ENCODE assay signal across 9 cellular contexts in genomic region chr1:150514913-150515327, GRCh38. TPM values are rescaled to one million over a fixed set of nuclear protein-coding genes. Genes with fewer than 3 reads are reported as not detected.
A peak's percentile ranks its signal among the peaks of the same experiment; 100 is the strongest.
DNase-seq lines count a peak whose midpoint lies in the region; ATAC-seq, FAIRE-seq and TF ChIP-seq lines count a peak whose summit lies in the region.
"Had no signal": no experiment of that assay in that cellular context is flagged by ENCODE, and none has a peak within 500 bp of the region (broad histone marks: within the 10 kb centered on the region; RNA-seq: fewer than 3 reads in every experiment).

No MANE protein-coding gene starts in this region.

- H3K79me2 ChIP-seq in keratinocyte (ENCODE audit: control insufficient read depth, insufficient read depth, low read length), result no peaks in the 10 kb centered on the region

- DNase-seq in T-helper 1 cell, result no peak
- DNase-seq in activated naive CD8-positive, alpha-beta T cell treated with anti-CD3 and anti-CD28 coated beads for 36 hours, result no peak
- DNase-seq in keratinocyte (ENCODE audit: low read depth, low spot score), result no peak
- no peak for DNase-seq in testis
- no peak for DNase-seq in NCI-H2227 (lab: John Stamatoyannopoulos, UW; ENCODE audit: unreplicated experiment)

- TF ChIP-seq CTCF in keratinocyte (optimal IDR thresholded peaks at IDR 0.05 in 1 of 3, IDR thresholded peaks at IDR 0.05 in 1 of 3, conservative IDR thresholded peaks at IDR 0.05 in 1 of 3; ENCODE audit: extremely low read depth in 1 of 3, insufficient read depth in 2 of 3, low read length in 3 of 3) (no peak), testis (IDR thresholded peaks at IDR 0.05) (no peak)

- intact Hi-C loops in testis (cut with DNase I; ENCODE audit: low total_unique reads), result no loop called here

- H3K27ac ChIP-seq in keratinocyte (ENCODE audit: control insufficient read depth, insufficient read depth, low read length), result peak overlapping the region; percentile 66
- peak overlapping the region; percentile 79 to 86 for H3K27ac ChIP-seq in testis

- H3K27me3 ChIP-seq in keratinocyte (ENCODE audit: control insufficient read depth, extremely low read depth, insufficient read depth, low read length) (no peaks in the 10 kb centered on the region), testis (no peaks in the 10 kb centered on the region)

- H3K36me3 ChIP-seq in keratinocyte (ENCODE audit: control insufficient read depth in 2 of 2, extremely low read depth in 1 of 2, insufficient read depth in 2 of 2, low read length in 2 of 2) (peaks cover 9 to 17% of the 10 kb centered on the region in 2 experiments), testis (ENCODE audit: low read depth, missing control alignments) (no peaks in the 10 kb centered on the region)

- peak overlapping the region; percentile 6 for H3K27ac Mint-ChIP-seq in T-helper 1 cell treated with Interleukin-12 subunit alpha and Interleukin-12 subunit beta and Interleukin-4 antibody, amounts not matched to agents 30 μg/mL and 1 μg/mL, for 36 hours
- H3K27ac Mint-ChIP-seq in activated naive CD8-positive, alpha-beta T cell treated with anti-CD3 and anti-CD28 coated beads for 36 hours, result no peak overlapping the region

- no peak for TF ChIP-seq POLR2A in testis (IDR thresholded peaks at IDR 0.05)

- peak overlapping the region; percentile 92 for H3K4me3 Mint-ChIP-seq in T-helper 1 cell treated with Interleukin-12 subunit alpha and Interleukin-12 subunit beta and Interleukin-4 antibody, amounts not matched to agents 30 μg/mL and 1 μg/mL, for 36 hours
- H3K4me3 Mint-ChIP-seq in activated naive CD8-positive, alpha-beta T cell treated with anti-CD3 and anti-CD28 coated beads for 36 hours, result peak overlapping the region; percentile 84

- H3K36me3 Mint-ChIP-seq in T-helper 1 cell treated with Interleukin-12 subunit alpha and Interleukin-12 subunit beta and Interleukin-4 antibody, amounts not matched to agents 30 μg/mL and 1 μg/mL, for 36 hours (ENCODE audit: low read depth), result peaks cover 3% of the 10 kb centered on the region
- H3K36me3 Mint-ChIP-seq in activated naive CD8-positive, alpha-beta T cell treated with anti-CD3 and anti-CD28 coated beads for 36 hours, result no peaks in the 10 kb centered on the region

- peak overlapping the region; percentile 78 for H3K4me2 ChIP-seq in keratinocyte (ENCODE audit: control insufficient read depth, extremely low read depth, insufficient read depth, low read depth, low read length)

- H3K9me3 ChIP-seq in keratinocyte (ENCODE audit: control insufficient read depth, low read depth, low read length) (no peaks in the 10 kb centered on the region), testis (no peaks in the 10 kb centered on the region)

- dilution Hi-C loops in keratinocyte (cut with MboI; ENCODE audit: extremely low pct_ligation_motif_present, low sequenced_read_pairs), result no loop called here

- no peaks in the 10 kb centered on the region for H4K20me1 ChIP-seq in keratinocyte (ENCODE audit: control insufficient read depth, extremely low read depth, insufficient read depth, low read length)

- FAIRE-seq in keratinocyte (lab: Jason Lieb, UNC), result no peak

- H3K4me3 ChIP-seq in keratinocyte (ENCODE audit: control insufficient read depth in 2 of 3, extremely low read depth in 1 of 3, insufficient read depth in 2 of 3, low read depth in 1 of 3, low read length in 3 of 3) (peak overlapping the region; percentile 40 to 72 (median 45)), testis (peak overlapping the region; percentile 57 to 64)

- peaks cover 23% of the 10 kb centered on the region for H3K4me1 ChIP-seq in keratinocyte (ENCODE audit: control insufficient read depth, extremely low read depth, insufficient read depth, low read length)
- H3K4me1 ChIP-seq in testis, result peaks cover 5% of the 10 kb centered on the region

- H3K9ac ChIP-seq in keratinocyte (ENCODE audit: control insufficient read depth, extremely low read depth, insufficient read depth, low read length), result peak overlapping the region; percentile 67

- ATAC-seq in GM21367 (IDR thresholded peaks at IDR 0.05; ENCODE audit: unreplicated experiment), result no peak
- ATAC-seq in GM19035 (IDR thresholded peaks at IDR 0.05; ENCODE audit: unreplicated experiment), result no peak

- peak overlapping the region; percentile 85 for H2AFZ ChIP-seq in keratinocyte (ENCODE audit: control insufficient read depth, low read length)

- no peaks in the 10 kb centered on the region for H3K27me3 Mint-ChIP-seq in T-helper 1 cell treated with Interleukin-12 subunit alpha and Interleukin-12 subunit beta and Interleukin-4 antibody, amounts not matched to agents 30 μg/mL and 1 μg/mL, for 36 hours (ENCODE audit: low read depth)
- no peaks in the 10 kb centered on the region for H3K27me3 Mint-ChIP-seq in activated naive CD8-positive, alpha-beta T cell treated with anti-CD3 and anti-CD28 coated beads for 36 hours

- H3K9me1 ChIP-seq in keratinocyte (ENCODE audit: control insufficient read depth, extremely low read depth, insufficient read depth, low read length), result no peaks in the 10 kb centered on the region

- peaks cover 15% of the 10 kb centered on the region for H3K4me1 Mint-ChIP-seq in T-helper 1 cell treated with Interleukin-12 subunit alpha and Interleukin-12 subunit beta and Interleukin-4 antibody, amounts not matched to agents 30 μg/mL and 1 μg/mL, for 36 hours (ENCODE audit: low read depth)
- H3K4me1 Mint-ChIP-seq in activated naive CD8-positive, alpha-beta T cell treated with anti-CD3 and anti-CD28 coated beads for 36 hours, result peaks cover 12% of the 10 kb centered on the region

- 19 to 21% methylated on average over 21 of the region's 21 CpGs for WGBS in testis, 2 donors

- H3K9me3 Mint-ChIP-seq in T-helper 1 cell treated with Interleukin-12 subunit alpha and Interleukin-12 subunit beta and Interleukin-4 antibody, amounts not matched to agents 30 μg/mL and 1 μg/mL, for 36 hours, result no peaks in the 10 kb centered on the region
- no peaks in the 10 kb centered on the region for H3K9me3 Mint-ChIP-seq in activated naive CD8-positive, alpha-beta T cell treated with anti-CD3 and anti-CD28 coated beads for 36 hours

RNA-seq across cellular contexts. Expression of gene FALEC, which starts 0.6 kb away (rescaled TPM):
- not detected for total RNA-seq in activated naive CD8-positive, alpha-beta T cell treated with anti-CD3 and anti-CD28 coated beads for 36 hours
- polyA plus RNA-seq in keratinocyte, result 0.12 to 0.13 TPM in 2 of 3 replicates, not detected in the other
- polyA plus RNA-seq in keratinocyte (2011; ENCODE audit: low read depth), result 1.0 TPM
- not detected in 2 replicates for polyA plus RNA-seq in keratinocyte (2011; cell fraction: cytosol; rRNA removed)
- 0.29 TPM in 1 of 2 replicates, not detected in the other for polyA plus RNA-seq in keratinocyte (2011; cell fraction: nucleus; rRNA removed)
- not detected in 2 replicates for polyA plus RNA-seq in keratinocyte (2012; ENCODE audit: low replicate concordance)
- polyA minus RNA-seq in keratinocyte, result not detected in 3 replicates
- not detected for polyA minus RNA-seq in keratinocyte (2011; cell fraction: cytosol; rRNA and poly(A)+ RNA removed)
- polyA minus RNA-seq in keratinocyte (2011; cell fraction: nucleus; rRNA and poly(A)+ RNA removed), result not detected in 2 replicates
- total RNA-seq in testis, result 1 to 10 TPM in 1 of 2 donors, not detected in 1; 1.3 TPM
- not detected for polyA plus RNA-seq in testis (ENCODE audit: insufficient read depth, low read depth, low replicate concordance)

RNA-seq across cellular contexts. Expression of gene ECM1, which starts 7.0 kb away (rescaled TPM):
- total RNA-seq in activated naive CD8-positive, alpha-beta T cell treated with anti-CD3 and anti-CD28 coated beads for 36 hours, result under 1 TPM; 0.88 to 0.99 TPM
- 23.6 to 63.8 TPM (median 26.3 TPM) in 3 replicates for polyA plus RNA-seq in keratinocyte
- polyA plus RNA-seq in keratinocyte (2011; ENCODE audit: low read depth), result 36.6 TPM
- polyA plus RNA-seq in keratinocyte (2011; cell fraction: cytosol; rRNA removed), result 20.3 and 27.6 TPM in 2 replicates
- polyA plus RNA-seq in keratinocyte (2011; cell fraction: nucleus; rRNA removed), result 116 and 156 TPM in 2 replicates
- polyA plus RNA-seq in keratinocyte (2012; ENCODE audit: low replicate concordance), result 70.1 and 304 TPM in 2 replicates
- polyA minus RNA-seq in keratinocyte, result 28.0 to 109 TPM (median 28.7 TPM) in 3 replicates
- 24.2 TPM for polyA minus RNA-seq in keratinocyte (2011; cell fraction: cytosol; rRNA and poly(A)+ RNA removed)
- polyA minus RNA-seq in keratinocyte (2011; cell fraction: nucleus; rRNA and poly(A)+ RNA removed), result 82.8 and 93.0 TPM in 2 replicates
- 1 to 10 TPM; 4.6 to 5.0 TPM for total RNA-seq in testis
- 16.9 TPM for polyA plus RNA-seq in testis (ENCODE audit: insufficient read depth, low read depth, low replicate concordance)

RNA-seq across cellular contexts. Expression of gene TARS2, which starts 27.7 kb away (rescaled TPM):
- 10 to 100 TPM; 44.8 to 46.2 TPM for total RNA-seq in activated naive CD8-positive, alpha-beta T cell treated with anti-CD3 and anti-CD28 coated beads for 36 hours
- polyA plus RNA-seq in keratinocyte, result 26.6 to 37.5 TPM (median 28.4 TPM) in 3 replicates
- polyA plus RNA-seq in keratinocyte (2011; ENCODE audit: low read depth), result 34.6 TPM
- polyA plus RNA-seq in keratinocyte (2011; cell fraction: cytosol; rRNA removed), result 13.8 and 20.0 TPM in 2 replicates
- polyA plus RNA-seq in keratinocyte (2011; cell fraction: nucleus; rRNA removed), result 48.9 and 49.0 TPM in 2 replicates
- 24.2 and 26.7 TPM in 2 replicates for polyA plus RNA-seq in keratinocyte (2012; ENCODE audit: low replicate concordance)
- 26.9 to 60.2 TPM (median 37.6 TPM) in 3 replicates for polyA minus RNA-seq in keratinocyte
- polyA minus RNA-seq in keratinocyte (2011; cell fraction: cytosol; rRNA and poly(A)+ RNA removed), result 11.1 TPM
- 26.5 and 35.8 TPM in 2 replicates for polyA minus RNA-seq in keratinocyte (2011; cell fraction: nucleus; rRNA and poly(A)+ RNA removed)
- total RNA-seq in testis, result 10 to 100 TPM; 35.7 to 39.7 TPM
- 35.4 TPM for polyA plus RNA-seq in testis (ENCODE audit: insufficient read depth, low read depth, low replicate concordance)

RNA-seq across cellular contexts. Expression of gene ADAMTSL4, which starts 34.3 kb away (rescaled TPM):
- total RNA-seq in activated naive CD8-positive, alpha-beta T cell treated with anti-CD3 and anti-CD28 coated beads for 36 hours, result under 1 TPM; 0.06 to 0.10 TPM
- polyA plus RNA-seq in keratinocyte (7.0 to 22.8 TPM (median 7.0 TPM) in 3 replicates), testis (ENCODE audit: insufficient read depth, low read depth, low replicate concordance) (14.2 TPM)
- 29.1 TPM for polyA plus RNA-seq in keratinocyte (2011; ENCODE audit: low read depth)
- polyA plus RNA-seq in keratinocyte (2011; cell fraction: cytosol; rRNA removed), result 13.1 and 16.6 TPM in 2 replicates
- polyA plus RNA-seq in keratinocyte (2011; cell fraction: nucleus; rRNA removed), result 105 and 147 TPM in 2 replicates
- polyA plus RNA-seq in keratinocyte (2012; ENCODE audit: low replicate concordance), result 8.6 and 128 TPM in 2 replicates
- 7.5 to 15.6 TPM (median 14.2 TPM) in 3 replicates for polyA minus RNA-seq in keratinocyte
- 13.2 TPM for polyA minus RNA-seq in keratinocyte (2011; cell fraction: cytosol; rRNA and poly(A)+ RNA removed)
- 33.8 and 40.9 TPM in 2 replicates for polyA minus RNA-seq in keratinocyte (2011; cell fraction: nucleus; rRNA and poly(A)+ RNA removed)
- 1 to 10 TPM; 8.9 to 10.0 TPM for total RNA-seq in testis
- total RNA-seq: activated CD8-positive, alpha-beta memory T cell treated with anti-CD3 and anti-CD28 coated beads for 36 hours had no signal
